ENCODE assay signal across 8 cellular contexts in the genomic region with DNA sequence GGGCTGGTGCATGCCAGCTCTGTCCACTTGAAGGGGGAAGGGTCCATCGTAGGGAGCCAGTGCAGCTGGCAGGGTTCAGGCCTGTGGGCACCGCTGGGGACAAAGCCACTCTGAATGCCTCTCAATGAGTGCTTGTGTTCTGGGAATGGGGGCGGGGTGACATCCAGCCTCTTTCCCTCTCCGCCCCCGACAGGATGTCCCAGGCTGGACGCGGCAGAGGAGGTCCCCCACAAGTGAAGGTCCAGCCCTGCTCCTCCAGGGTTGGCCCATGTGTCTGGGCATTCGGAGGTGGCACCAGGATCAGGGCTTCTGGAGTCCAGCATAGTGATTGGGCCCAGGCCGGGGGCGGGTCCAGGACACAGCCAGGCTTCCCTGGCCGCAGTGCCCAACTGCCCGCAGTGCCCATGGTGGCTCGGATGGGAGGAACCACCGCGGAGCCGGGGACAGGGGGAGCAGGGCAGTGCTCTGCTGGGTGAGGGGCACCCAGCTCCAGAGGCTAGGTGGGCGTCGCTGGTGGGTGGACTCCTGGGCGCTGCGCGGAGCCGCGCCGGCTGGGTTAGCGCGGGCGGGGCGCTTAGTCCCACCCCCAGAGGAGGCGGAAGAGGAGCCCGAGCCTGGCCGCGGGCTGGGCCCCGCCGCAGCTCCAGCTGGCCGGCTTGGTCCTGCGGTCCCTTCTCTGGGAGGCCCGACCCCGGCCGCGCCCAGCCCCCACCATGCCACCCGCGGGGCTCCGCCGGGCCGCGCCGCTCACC. TPM values are rescaled to one million over a fixed set of nuclear protein-coding genes. Genes with fewer than 3 reads are reported as not detected.
DNase-seq lines count a peak whose midpoint lies in the region; TF ChIP-seq lines count a peak whose summit lies in the region.

A gene with protein sequence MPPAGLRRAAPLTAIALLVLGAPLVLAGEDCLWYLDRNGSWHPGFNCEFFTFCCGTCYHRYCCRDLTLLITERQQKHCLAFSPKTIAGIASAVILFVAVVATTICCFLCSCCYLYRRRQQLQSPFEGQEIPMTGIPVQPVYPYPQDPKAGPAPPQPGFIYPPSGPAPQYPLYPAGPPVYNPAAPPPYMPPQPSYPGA (plus strand): TSS at position 617 of the 752 bp plus-strand sequence. CDS start 97 bp downstream, at position 714.

- H3K27me3 ChIP-seq in SJCRH30 (no peaks in the 10 kb centered on the region), skeletal muscle tissue (ENCODE audit: control insufficient read depth in 3 of 3, insufficient read depth in 3 of 3, low read length in 3 of 3) (no peaks in the 10 kb centered on the region)

- H3K9me3 ChIP-seq in SJCRH30 (replicated peaks) (no peaks in the 10 kb centered on the region), skeletal muscle tissue (ENCODE audit: control insufficient read depth in 3 of 3, low read length in 3 of 3) (no peaks in the 10 kb centered on the region)

- peak; percentile 23 for DNase-seq in stimulated activated CD4-positive, alpha-beta T cell treated with anti-CD3 and anti-CD28 coated beads, Interleukin-4, amount 100 ng/mL, for 1 hour
- no peak for DNase-seq in stimulated activated CD4-positive, alpha-beta T cell treated with anti-CD3 and anti-CD28 coated beads, Interleukin-2, amount 100 ng/mL, for 48 hours
- DNase-seq in SJCRH30 (peak; percentile 32 to 54), coronary artery (ENCODE audit: low spot score) (peak; percentile 93), kidney tubule cell (ENCODE audit: low spot score) (peak; percentile 82), cortex of kidney (lab: John Stamatoyannopoulos, UW) (no peak), MV-4-11 (lab: John Stamatoyannopoulos, UW) (no peak)

- H3K36me3 ChIP-seq in SJCRH30 = no peaks in the 10 kb centered on the region
- H3K36me3 ChIP-seq in skeletal muscle tissue (ENCODE audit: control insufficient read depth in 3 of 3, insufficient read depth in 3 of 3, low read length in 3 of 3) = peaks cover 20 to 23% (median 20%) of the 10 kb centered on the region in 3 donors

- peaks cover 14% of the 10 kb centered on the region for H3K4me1 ChIP-seq in SJCRH30
- H3K4me1 ChIP-seq in skeletal muscle tissue (ENCODE audit: control insufficient read depth in 3 of 3, insufficient read depth in 3 of 3, low read length in 3 of 3) = peaks cover 85 to 93% (median 88%) of the 10 kb centered on the region in 3 donors

- peak within 1 kb of the TSS; percentile 91 to 92 (median 91) for H3K9ac ChIP-seq in skeletal muscle tissue (ENCODE audit: low read depth in 1 of 3, low read length in 3 of 3)

- H3K4me3 ChIP-seq in SJCRH30 (peak within 1 kb of the TSS; percentile 64), coronary artery (peak within 1 kb of the TSS; percentile 90), skeletal muscle tissue (ENCODE audit: low read length in 3 of 3) (peak within 1 kb of the TSS; percentile 82 to 93 (median 88))

- TF ChIP-seq CTCF in coronary artery (IDR thresholded peaks at IDR 0.05) = no peak

- H3K27ac ChIP-seq in SJCRH30 (no peak within 1 kb of the TSS), coronary artery (peak within 1 kb of the TSS; percentile 79 to 89), skeletal muscle tissue (ENCODE audit: low read depth, low read length) (peak within 1 kb of the TSS; percentile 96)

RNA-seq across cellular contexts. Expression of the gene that starts here (rescaled TPM):
- 3.5 and 3.8 TPM in 2 replicates for total RNA-seq in SJCRH30 (2014; rRNA removed; shearing (Covaris generic))
- 50.1 TPM for total RNA-seq in skeletal muscle tissue

Comparison
In these comparisons a context has a peak if more than half of its experiments do, and no peak if none do; other contexts are left out.
1. RNA of the gene that starts here (total RNA-seq): 50.1 TPM in skeletal muscle tissue (single experiment); 3.5 to 3.8 TPM in SJCRH30; every median in the first group is over 10 times any median in the second.
2. DNase-seq: peak in stimulated activated CD4-positive, alpha-beta T cell treated with anti-CD3 and anti-CD28 coated beads, Interleukin-4, amount 100 ng/mL, for 1 hour (single experiment), SJCRH30 (2 of 2), coronary artery (single experiment) and kidney tubule cell (single experiment); none in stimulated activated CD4-positive, alpha-beta T cell treated with anti-CD3 and anti-CD28 coated beads, Interleukin-2, amount 100 ng/mL, for 48 hours (0 of 2), cortex of kidney (single experiment) and MV-4-11 (single experiment).
3. Peak in every context shown above with its lines, with median percentiles within 50 percentile points of each other: H3K4me3 ChIP-seq.